ENCODE assay signal across 16 cellular contexts in genomic region chr10:60349426-60349825, GRCh38.
"Had no signal": no experiment of that assay in that cellular context is flagged by ENCODE, and none has a peak within 500 bp of the region (broad histone marks: within the 10 kb centered on the region; RNA-seq: fewer than 3 reads in every experiment).

No MANE protein-coding gene starts in this region.

- DNase-seq: activated CD4-positive, alpha-beta memory T cell treated with anti-CD3 and anti-CD28 coated beads for 36 hours; activated gamma-delta T cell; activated naive CD8-positive, alpha-beta T cell treated with anti-CD3 and anti-CD28 coated beads, Interleukin-2, amount 10 ng/mL, durations not matched to agents 7 days and 5 days; activated T-cell treated with anti-CD3 and anti-CD28 coated beads, Interleukin-2, amount 50 U/mL, for 4 hours; colonic mucosa; effector CD4-positive, alpha-beta T cell; heart left ventricle; psoas muscle; right lobe of liver; stimulated activated CD4-positive, alpha-beta T cell treated with anti-CD3 and anti-CD28 coated beads, Interleukin-4, amount 100 ng/mL, for 1 hour; stimulated activated CD8-positive, alpha-beta memory T cell treated with anti-CD3 and anti-CD28 coated beads, Interleukin-4, amount 100 ng/mL, for 48 hours; stimulated activated naive CD8-positive, alpha-beta T cell treated with anti-CD3 and anti-CD28 coated beads, Interleukin-15, amount 100 ng/mL, for 72 hours had no signal

- H3K9me3 Mint-ChIP-seq: activated CD4-positive, alpha-beta memory T cell treated with anti-CD3 and anti-CD28 coated beads for 36 hours; activated naive CD8-positive, alpha-beta T cell treated with anti-CD3 and anti-CD28 coated beads, Interleukin-2, amount 10 ng/mL, durations not matched to agents 7 days and 5 days; activated T-cell treated with anti-CD3 and anti-CD28 coated beads, Interleukin-2, amount 50 U/mL, for 4 hours; stimulated activated naive CD8-positive, alpha-beta T cell treated with anti-CD3 and anti-CD28 coated beads, Interleukin-15, amount 100 ng/mL, for 72 hours had no signal

- H3K27ac ChIP-seq: ascending aorta, cardiac muscle cell, colonic mucosa, psoas muscle, right lobe of liver had no signal

- H3K9me3 ChIP-seq: ascending aorta, colonic mucosa, heart left ventricle, psoas muscle, right lobe of liver had no signal

- H3K4me3 ChIP-seq: ascending aorta, cardiac muscle cell, colonic mucosa, heart left ventricle, psoas muscle, right lobe of liver had no signal

- H3K27me3 Mint-ChIP-seq: activated CD4-positive, alpha-beta memory T cell treated with anti-CD3 and anti-CD28 coated beads for 36 hours; natural killer cell treated with Interleukin-12 subunit alpha and Interleukin-12 subunit beta and Interleukin-15 and Interleukin-18, amount 100 ng/mL, for 72 hours; stimulated activated naive CD8-positive, alpha-beta T cell treated with anti-CD3 and anti-CD28 coated beads, Interleukin-15, amount 100 ng/mL, for 72 hours had no signal

- H3K27ac Mint-ChIP-seq: activated CD4-positive, alpha-beta memory T cell treated with anti-CD3 and anti-CD28 coated beads for 36 hours; activated naive CD8-positive, alpha-beta T cell treated with anti-CD3 and anti-CD28 coated beads, Interleukin-2, amount 10 ng/mL, durations not matched to agents 7 days and 5 days; natural killer cell treated with Interleukin-12 subunit alpha and Interleukin-12 subunit beta and Interleukin-15 and Interleukin-18, amount 100 ng/mL, for 72 hours; stimulated activated naive CD8-positive, alpha-beta T cell treated with anti-CD3 and anti-CD28 coated beads, Interleukin-15, amount 100 ng/mL, for 72 hours had no signal

- H3K36me3 ChIP-seq: ascending aorta, cardiac muscle cell, colonic mucosa, heart left ventricle, right lobe of liver had no signal

- H3K4me3 Mint-ChIP-seq: activated CD4-positive, alpha-beta memory T cell treated with anti-CD3 and anti-CD28 coated beads for 36 hours; activated naive CD8-positive, alpha-beta T cell treated with anti-CD3 and anti-CD28 coated beads, Interleukin-2, amount 10 ng/mL, durations not matched to agents 7 days and 5 days; activated T-cell treated with anti-CD3 and anti-CD28 coated beads, Interleukin-2, amount 50 U/mL, for 4 hours; natural killer cell treated with Interleukin-12 subunit alpha and Interleukin-12 subunit beta and Interleukin-15 and Interleukin-18, amount 100 ng/mL, for 72 hours; stimulated activated naive CD8-positive, alpha-beta T cell treated with anti-CD3 and anti-CD28 coated beads, Interleukin-15, amount 100 ng/mL, for 72 hours had no signal

- H3K4me1 ChIP-seq: ascending aorta, colonic mucosa, psoas muscle, right lobe of liver had no signal

- H3K27me3 ChIP-seq: ascending aorta, cardiac muscle cell, colonic mucosa, heart left ventricle, right lobe of liver had no signal

- H3K4me1 Mint-ChIP-seq: activated naive CD8-positive, alpha-beta T cell treated with anti-CD3 and anti-CD28 coated beads, Interleukin-2, amount 10 ng/mL, durations not matched to agents 7 days and 5 days had no signal

- H3K36me3 Mint-ChIP-seq: activated CD4-positive, alpha-beta memory T cell treated with anti-CD3 and anti-CD28 coated beads for 36 hours; activated naive CD8-positive, alpha-beta T cell treated with anti-CD3 and anti-CD28 coated beads, Interleukin-2, amount 10 ng/mL, durations not matched to agents 7 days and 5 days; natural killer cell treated with Interleukin-12 subunit alpha and Interleukin-12 subunit beta and Interleukin-15 and Interleukin-18, amount 100 ng/mL, for 72 hours had no signal

- ATAC-seq: activated T-cell treated with anti-CD3 and anti-CD28 coated beads, Interleukin-2, amount 50 U/mL, for 4 hours; heart left ventricle; left lobe of liver; natural killer cell treated with Interleukin-12 subunit alpha and Interleukin-12 subunit beta and Interleukin-15 and Interleukin-18, amount 100 ng/mL, for 72 hours; psoas muscle; right lobe of liver; stimulated activated naive CD8-positive, alpha-beta T cell treated with anti-CD3 and anti-CD28 coated beads, Interleukin-15, amount 100 ng/mL, for 72 hours had no signal
